Comparison of ENCODE assay signal across 12 cellular contexts in the genomic region with DNA sequence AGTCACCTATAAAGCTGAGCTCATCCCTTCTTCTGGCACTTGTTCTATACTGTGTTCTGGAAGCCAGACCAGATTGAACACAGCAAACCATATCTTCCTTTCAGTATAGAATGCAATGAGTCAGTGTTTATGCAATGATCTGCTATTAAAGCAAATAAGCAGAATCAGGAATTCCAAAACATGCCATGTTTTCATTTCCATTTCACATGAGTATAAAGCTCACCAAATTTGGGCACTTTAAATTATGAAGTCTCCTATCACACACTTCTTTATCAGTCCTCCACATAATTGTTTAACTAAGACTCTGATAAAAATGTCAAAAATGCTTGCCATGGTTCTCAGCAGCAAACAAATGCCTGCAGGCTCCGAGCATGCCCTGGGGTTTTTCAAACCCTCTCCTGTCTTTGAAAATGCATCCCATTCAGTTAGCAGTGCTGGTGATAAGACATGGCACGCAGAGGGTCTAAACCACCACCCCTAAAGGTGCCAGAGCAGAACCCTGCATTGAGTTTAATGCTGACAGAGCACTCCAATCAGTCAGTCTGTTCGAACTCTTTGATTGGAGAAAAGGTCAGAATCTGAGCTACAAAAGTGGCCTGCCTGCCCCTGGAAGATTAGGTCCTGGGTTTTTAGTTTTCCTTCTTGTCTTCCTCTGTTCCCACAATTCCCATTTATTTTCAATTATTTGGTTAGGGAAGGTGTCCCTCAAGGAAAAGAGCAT.
DNase-seq lines count a peak whose midpoint lies in the region; ATAC-seq, FAIRE-seq and TF ChIP-seq lines count a peak whose summit lies in the region.
"Had no signal": no experiment of that assay in that cellular context is flagged by ENCODE, and none has a peak within 500 bp of the region (broad histone marks: within the 10 kb centered on the region; RNA-seq: fewer than 3 reads in every experiment).

No MANE protein-coding gene starts in this region.

- DNase-seq in EH (ENCODE audit: low read depth) (peak; percentile 90), HS-27A (ENCODE audit: low read depth) (peak; percentile 17), bronchial epithelial cell (ENCODE audit: low read depth) (peak; percentile 67), nephron progenitor cell (no peak), GM23338 (ENCODE audit: low spot score) (no peak), vagina (ENCODE audit: extremely low spot score in 2 of 2) (no peak), CD1c-positive myeloid dendritic cell (ENCODE audit: extremely low spot score) (no peak)
- DNase-seq: effector CD8-positive, alpha-beta T cell; kidney glomerular epithelial cell; NCI-H1105 treated with DMSO at 0.1 percent for 48 hours had no signal

- H3K27ac ChIP-seq in GM23338 (ENCODE audit: low read depth) (no peak overlapping the region), vagina (no peak overlapping the region)

- no peak for ATAC-seq in GM23338
- no peak for ATAC-seq in HG02642 (IDR thresholded peaks at IDR 0.05; ENCODE audit: poor library complexity, unreplicated experiment)
- ATAC-seq: Right ventricle myocardium inferior had no signal

- no peaks in the 10 kb centered on the region for H3K9me3 ChIP-seq in vagina

- H3K36me3 ChIP-seq in bronchial epithelial cell (ENCODE audit: control insufficient read depth, insufficient read depth, low read length): no peaks in the 10 kb centered on the region
- no peaks in the 10 kb centered on the region for H3K36me3 ChIP-seq in GM23338 (ENCODE audit: insufficient read depth)
- H3K36me3 ChIP-seq in vagina: no peaks in the 10 kb centered on the region

- H4K20me1 ChIP-seq in GM23338 (replicated peaks; ENCODE audit: insufficient read depth): no peaks in the 10 kb centered on the region

- H3K27me3 Mint-ChIP-seq in nephron progenitor cell (ENCODE audit: low read depth, poor library complexity): peaks cover 3% of the 10 kb centered on the region
- H3K27me3 Mint-ChIP-seq in GM23338 (ENCODE audit: insufficient read depth, low read depth, poor library complexity): no peaks in the 10 kb centered on the region

- no peak for FAIRE-seq in bronchial epithelial cell (lab: Jason Lieb, UNC)

- H2AFZ ChIP-seq in GM23338: no peak overlapping the region

- H3K9me3 Mint-ChIP-seq in nephron progenitor cell: peaks cover 17% of the 10 kb centered on the region
- no peaks in the 10 kb centered on the region for H3K9me3 Mint-ChIP-seq in GM23338

- H3K4me1 Mint-ChIP-seq in nephron progenitor cell (peaks cover 31% of the 10 kb centered on the region), GM23338 (peaks cover 11% of the 10 kb centered on the region; the same call in 2 of the 3 replicates)

- no peak for TF ChIP-seq CTCF in bronchial epithelial cell (IDR thresholded peaks at IDR 0.05; ENCODE audit: insufficient read depth, low read length, severe bottlenecking)
- TF ChIP-seq CTCF in nephron progenitor cell (IDR thresholded peaks at IDR 0.05): no peak
- TF ChIP-seq CTCF in GM23338 (conservative IDR thresholded peaks at IDR 0.05; ENCODE audit: low read depth in 2 of 2): no peak
- no peak for TF ChIP-seq CTCF in vagina (IDR thresholded peaks at IDR 0.05)

- H3K36me3 Mint-ChIP-seq in nephron progenitor cell (ENCODE audit: low read depth): peaks cover 12% of the 10 kb centered on the region
- H3K36me3 Mint-ChIP-seq in GM23338 (ENCODE audit: low read depth): no peaks in the 10 kb centered on the region

- no peaks in the 10 kb centered on the region for H3K27me3 ChIP-seq in bronchial epithelial cell (ENCODE audit: control insufficient read depth, insufficient read depth, low read length)
- H3K27me3 ChIP-seq in GM23338 (ENCODE audit: insufficient read depth): no peaks in the 10 kb centered on the region
- H3K27me3 ChIP-seq in vagina: no peaks in the 10 kb centered on the region

- H3K4me2 ChIP-seq in GM23338: no peak overlapping the region

- peak overlapping the region; percentile 76 for H3K27ac Mint-ChIP-seq in nephron progenitor cell
- no peak overlapping the region for H3K27ac Mint-ChIP-seq in GM23338

- H3K4me3 Mint-ChIP-seq in nephron progenitor cell (no peak overlapping the region), GM23338 (no peak overlapping the region)

- H3K9me2 ChIP-seq in GM23338 (ENCODE audit: insufficient read depth): no peaks in the 10 kb centered on the region

- TF ChIP-seq POLR2A in vagina (IDR thresholded peaks at IDR 0.05): no peak

- intact Hi-C loops in vagina (cut with DNase I): no loop called here

- no peaks in the 10 kb centered on the region for H3K79me2 ChIP-seq in GM23338 (replicated peaks; ENCODE audit: insufficient read depth)

- no peaks in the 10 kb centered on the region for H3F3A ChIP-seq in GM23338 (replicated peaks; ENCODE audit: low read depth)

- peaks cover 3% of the 10 kb centered on the region for H3K4me1 ChIP-seq in GM23338 (ENCODE audit: insufficient read depth)
- H3K4me1 ChIP-seq in vagina: peaks cover 24% of the 10 kb centered on the region

- H3K4me3 ChIP-seq in bronchial epithelial cell (ENCODE audit: low read depth, low read length): no peak overlapping the region
- H3K4me3 ChIP-seq in GM23338: no peak overlapping the region
- H3K4me3 ChIP-seq in vagina: no peak overlapping the region

TF ChIP-seq in GM23338, 12 proteins besides CTCF, POLR2A, EP300 and RAD21:
- no peak for TF ChIP-seq POLR2AphosphoS5 (IDR thresholded peaks at IDR 0.05; ENCODE audit: low read depth)
- TF ChIP-seq STAT1 (IDR thresholded peaks at IDR 0.05; ENCODE audit: unreplicated experiment): no peak
- TF ChIP-seq, protein P1, sequence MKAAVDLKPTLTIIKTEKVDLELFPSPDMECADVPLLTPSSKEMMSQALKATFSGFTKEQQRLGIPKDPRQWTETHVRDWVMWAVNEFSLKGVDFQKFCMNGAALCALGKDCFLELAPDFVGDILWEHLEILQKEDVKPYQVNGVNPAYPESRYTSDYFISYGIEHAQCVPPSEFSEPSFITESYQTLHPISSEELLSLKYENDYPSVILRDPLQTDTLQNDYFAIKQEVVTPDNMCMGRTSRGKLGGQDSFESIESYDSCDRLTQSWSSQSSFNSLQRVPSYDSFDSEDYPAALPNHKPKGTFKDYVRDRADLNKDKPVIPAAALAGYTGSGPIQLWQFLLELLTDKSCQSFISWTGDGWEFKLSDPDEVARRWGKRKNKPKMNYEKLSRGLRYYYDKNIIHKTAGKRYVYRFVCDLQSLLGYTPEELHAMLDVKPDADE (IDR thresholded peaks at IDR 0.05): no peak
- TF ChIP-seq ZNF331 (CRISPR knock-in tag; IDR thresholded peaks at IDR 0.05; ENCODE audit: low read depth): no peak
- no peak for TF ChIP-seq NANOG (IDR thresholded peaks at IDR 0.05; ENCODE audit: borderline replicate concordance)
- TF ChIP-seq, protein P2, sequence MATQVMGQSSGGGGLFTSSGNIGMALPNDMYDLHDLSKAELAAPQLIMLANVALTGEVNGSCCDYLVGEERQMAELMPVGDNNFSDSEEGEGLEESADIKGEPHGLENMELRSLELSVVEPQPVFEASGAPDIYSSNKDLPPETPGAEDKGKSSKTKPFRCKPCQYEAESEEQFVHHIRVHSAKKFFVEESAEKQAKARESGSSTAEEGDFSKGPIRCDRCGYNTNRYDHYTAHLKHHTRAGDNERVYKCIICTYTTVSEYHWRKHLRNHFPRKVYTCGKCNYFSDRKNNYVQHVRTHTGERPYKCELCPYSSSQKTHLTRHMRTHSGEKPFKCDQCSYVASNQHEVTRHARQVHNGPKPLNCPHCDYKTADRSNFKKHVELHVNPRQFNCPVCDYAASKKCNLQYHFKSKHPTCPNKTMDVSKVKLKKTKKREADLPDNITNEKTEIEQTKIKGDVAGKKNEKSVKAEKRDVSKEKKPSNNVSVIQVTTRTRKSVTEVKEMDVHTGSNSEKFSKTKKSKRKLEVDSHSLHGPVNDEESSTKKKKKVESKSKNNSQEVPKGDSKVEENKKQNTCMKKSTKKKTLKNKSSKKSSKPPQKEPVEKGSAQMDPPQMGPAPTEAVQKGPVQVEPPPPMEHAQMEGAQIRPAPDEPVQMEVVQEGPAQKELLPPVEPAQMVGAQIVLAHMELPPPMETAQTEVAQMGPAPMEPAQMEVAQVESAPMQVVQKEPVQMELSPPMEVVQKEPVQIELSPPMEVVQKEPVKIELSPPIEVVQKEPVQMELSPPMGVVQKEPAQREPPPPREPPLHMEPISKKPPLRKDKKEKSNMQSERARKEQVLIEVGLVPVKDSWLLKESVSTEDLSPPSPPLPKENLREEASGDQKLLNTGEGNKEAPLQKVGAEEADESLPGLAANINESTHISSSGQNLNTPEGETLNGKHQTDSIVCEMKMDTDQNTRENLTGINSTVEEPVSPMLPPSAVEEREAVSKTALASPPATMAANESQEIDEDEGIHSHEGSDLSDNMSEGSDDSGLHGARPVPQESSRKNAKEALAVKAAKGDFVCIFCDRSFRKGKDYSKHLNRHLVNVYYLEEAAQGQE (IDR thresholded peaks at IDR 0.05; ENCODE audit: unreplicated experiment): no peak
- TF ChIP-seq EZH2phosphoT487 (IDR thresholded peaks at IDR 0.05; ENCODE audit: unreplicated experiment): no peak
- TF ChIP-seq EZH2 (IDR thresholded peaks at IDR 0.05; ENCODE audit: low read depth, unreplicated experiment): no peak
- TF ChIP-seq ZNF114 (CRISPR knock-in tag; IDR thresholded peaks at IDR 0.05): no peak
- no peak for TF ChIP-seq JUNB (IDR thresholded peaks at IDR 0.05; ENCODE audit: unreplicated experiment)
TF ChIP-seq in GM23338: peak in this region for 0.

Comparison
In these comparisons a context has a peak if more than half of its experiments do, and no peak if none do; other contexts are left out.
1. DNase-seq: peak in EH (single experiment), HS-27A (single experiment) and bronchial epithelial cell (single experiment); none in nephron progenitor cell (single experiment), GM23338 (single experiment), vagina (0 of 2) and CD1c-positive myeloid dendritic cell (single experiment).